Comparison of ENCODE assay signal across 8 cellular contexts in genomic region chr6:109382576-109383437, GRCh38. TPM values are rescaled to one million over a fixed set of nuclear protein-coding genes. Genes with fewer than 3 reads are reported as not detected.
DNase-seq lines count a peak whose midpoint lies in the region; ATAC-seq and TF ChIP-seq lines count a peak whose summit lies in the region.

No MANE protein-coding gene starts in this region.

- ATAC-seq in HG03457 (IDR thresholded peaks at IDR 0.05; ENCODE audit: unreplicated experiment), result peak; percentile 56

- POLR2A ChIA-PET in BJ (lab: Charles Lee), result interaction anchor here (0.6 kb wide), 1 partner anchor 73 kb away, joined by 8 read pairs; the partner anchor contains the start of gene MICAL1

- H3K36me3 ChIP-seq in BJ (ENCODE audit: control insufficient read depth, insufficient read depth, low read length) (peaks cover 1% of the 10 kb centered on the region), colonic mucosa (peaks cover 4% of the 10 kb centered on the region)

- intact Hi-C loops in colonic mucosa (cut with DNase I), result loop anchor here (5.0 to 10.0 kb wide), 2 partner anchors 196 to 288 kb away; partner anchors contain the start of genes CEP57L1 and SESN1

- peak overlapping the region; percentile 95 to 99 for H3K9ac ChIP-seq in colonic mucosa (ENCODE audit: low read depth in 2 of 2, low read length in 2 of 2)

- H3K4me1 ChIP-seq in colonic mucosa, result peaks cover 5% of the 10 kb centered on the region

- TF ChIP-seq CTCF in BJ (IDR thresholded peaks at IDR 0.05; ENCODE audit: insufficient read depth, low read depth, low read length) (peak; percentile 62), colonic mucosa (IDR thresholded peaks at IDR 0.05) (no peak)

- CTCF ChIA-PET in BJ (lab: Yijun Ruan, JAX), result interaction anchor here (0.6 to 5.4 kb wide), 21 partner anchors 10 to 755 kb away, joined by 3 to 84 read pairs (median 3); no protein-coding TSS in a partner anchor

- H3K9me3 ChIP-seq in colonic mucosa, result no peaks in the 10 kb centered on the region

- DNase-seq in BJ (ENCODE audit: low read depth) (peak; percentile 65), GM19240 (ENCODE audit: insufficient read length, low spot score) (peak; percentile 69), NCI-H510A treated with DMSO at 0.1 percent for 48 hours (lab: John Stamatoyannopoulos, UW) (peak; percentile 45), colonic mucosa (peak; percentile 94), kidney tubule cell (ENCODE audit: low spot score) (peak; percentile 94)
- peak; percentile 89 to 94 for DNase-seq in activated CD4-positive, alpha-beta T cell treated with anti-CD3 and anti-CD28 coated beads for 4 hours
- DNase-seq in stimulated activated CD4-positive, alpha-beta T cell treated with anti-CD3 and anti-CD28 coated beads, Interleukin-1b, Interleukin-23, amount 100 ng/mL, for 24 hours (ENCODE audit: low read depth in 4 of 4, low spot score in 1 of 4), result peak; percentile 80 to 84 (median 81)

- peak overlapping the region; percentile 100 for H3K27ac ChIP-seq in colonic mucosa

- H3K4me3 ChIP-seq in BJ (ENCODE audit: low read depth, low read length) (peak overlapping the region; percentile 99), colonic mucosa (peak overlapping the region; percentile 81)

- H3K27me3 ChIP-seq in BJ (ENCODE audit: control insufficient read depth, insufficient read depth, low read length) (no peaks in the 10 kb centered on the region; the same call in 1 of the 2 replicates), colonic mucosa (no peaks in the 10 kb centered on the region)

RNA-seq across cellular contexts. Expression of gene CD164, which starts 0.5 kb away (rescaled TPM):
- polyA plus RNA-seq in BJ (2011; rRNA removed), result 298 and 418 TPM in 2 replicates
- 191 and 286 TPM in 2 replicates for polyA minus RNA-seq in BJ (2011; rRNA and poly(A)+ RNA removed)
- 100 to 1,000 TPM; 420 to 621 TPM for total RNA-seq in colonic mucosa

RNA-seq across cellular contexts. Expression of gene PPIL6, which starts 57.6 kb away (rescaled TPM):
- polyA plus RNA-seq in BJ (2011; rRNA removed), result 0.48 and 1.2 TPM in 2 replicates
- polyA minus RNA-seq in BJ (2011; rRNA and poly(A)+ RNA removed), result 0.67 and 1.4 TPM in 2 replicates
- 1 to 10 TPM in 1 of 2 donors, under 1 TPM in 1; 0.91 to 1.5 TPM for total RNA-seq in colonic mucosa

RNA-seq across cellular contexts. Expression of gene SMPD2, which starts 57.7 kb away (rescaled TPM):
- 7.7 and 9.8 TPM in 2 replicates for polyA plus RNA-seq in BJ (2011; rRNA removed)
- 9.4 and 15.5 TPM in 2 replicates for polyA minus RNA-seq in BJ (2011; rRNA and poly(A)+ RNA removed)
- total RNA-seq in colonic mucosa, result 10 to 100 TPM; 21.9 to 27.5 TPM

Comparison
In these comparisons a context has a peak if more than half of its experiments do, and no peak if none do; other contexts are left out.
1. Peak in every context shown above with its lines: DNase-seq, ATAC-seq, H3K4me3 ChIP-seq and H3K27ac ChIP-seq.